Comparison of ENCODE assay signal across 8 cellular contexts in the genomic region with DNA sequence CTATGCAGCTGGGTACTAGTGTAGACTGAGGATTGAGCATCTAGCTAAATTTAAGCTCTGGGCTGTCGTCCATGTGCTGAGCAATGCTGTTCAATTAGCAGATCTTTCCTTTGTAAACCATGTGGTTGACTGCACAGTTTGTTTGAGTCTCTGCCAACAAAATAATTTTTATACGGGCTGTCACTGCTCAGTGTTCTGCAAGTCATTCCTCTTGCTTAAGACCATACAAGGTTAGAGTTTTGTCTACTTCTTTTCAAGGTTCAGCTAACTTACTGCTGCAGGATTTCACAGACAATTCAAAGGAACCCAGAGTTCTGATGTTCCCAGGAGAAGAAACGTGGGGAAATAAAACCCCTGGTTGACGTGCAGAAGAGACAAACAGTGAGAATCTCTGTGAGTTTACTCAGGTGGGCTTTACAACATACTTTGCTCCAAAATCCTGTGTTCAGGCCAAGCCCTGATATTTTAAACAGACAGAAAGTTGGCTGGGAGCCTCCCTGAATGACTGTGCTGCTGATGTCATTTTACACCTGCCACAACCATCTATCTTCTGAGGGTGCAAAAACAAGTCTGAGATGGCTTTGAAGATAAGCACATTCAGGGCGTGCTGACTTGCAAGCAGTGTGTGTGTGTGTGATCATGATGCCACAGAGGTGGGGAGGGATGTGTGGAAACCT.
A peak's percentile ranks its signal among the peaks of the same experiment; 100 is the strongest.
DNase-seq lines count a peak whose midpoint lies in the region; ATAC-seq and TF ChIP-seq lines count a peak whose summit lies in the region.

No MANE protein-coding gene starts in this region.

- H3K4me3 Mint-ChIP-seq in natural killer cell treated with Interleukin-12 subunit alpha and Interleukin-12 subunit beta and Interleukin-15 and Interleukin-18, amount 100 ng/mL, for 72 hours: no peak overlapping the region

- DNase-seq in NCI-H2171 treated with DMSO at 0.1 percent for 48 hours (lab: John Stamatoyannopoulos, UW): peak; percentile 19
- DNase-seq in NCI-H2171 (lab: John Stamatoyannopoulos, UW): no peak
- peak; percentile 90 for DNase-seq in SHP77 treated with DMSO at 0.1 percent for 48 hours (lab: John Stamatoyannopoulos, UW)
- peak; percentile 4 to 36 for DNase-seq in erythroblast (lab: John Stamatoyannopoulos, UW)
- no peak for DNase-seq in natural killer cell treated with Interleukin-12 subunit alpha and Interleukin-12 subunit beta and Interleukin-15 and Interleukin-18, amount 100 ng/mL, for 72 hours (ENCODE audit: low spot score)
- DNase-seq in NCI-H510A treated with DMSO at 0.1 percent for 48 hours (lab: John Stamatoyannopoulos, UW): no peak
- no peak for DNase-seq in Kasumi-1 (lab: John Stamatoyannopoulos, UW)

- H3K9me3 Mint-ChIP-seq in natural killer cell treated with Interleukin-12 subunit alpha and Interleukin-12 subunit beta and Interleukin-15 and Interleukin-18, amount 100 ng/mL, for 72 hours: peaks cover 7% of the 10 kb centered on the region

- peaks cover 19 to 57% of the 10 kb centered on the region in 2 donors for H3K27me3 Mint-ChIP-seq in natural killer cell treated with Interleukin-12 subunit alpha and Interleukin-12 subunit beta and Interleukin-15 and Interleukin-18, amount 100 ng/mL, for 72 hours

- H3K4me1 Mint-ChIP-seq in natural killer cell treated with Interleukin-12 subunit alpha and Interleukin-12 subunit beta and Interleukin-15 and Interleukin-18, amount 100 ng/mL, for 72 hours (ENCODE audit: low read depth in 2 of 2): peaks cover 16 to 28% of the 10 kb centered on the region in 2 donors

- H3K27ac Mint-ChIP-seq in natural killer cell treated with Interleukin-12 subunit alpha and Interleukin-12 subunit beta and Interleukin-15 and Interleukin-18, amount 100 ng/mL, for 72 hours: peak overlapping the region in 1 of 2 donors; percentile 19

- no peak for TF ChIP-seq POLR2A in erythroblast (IDR thresholded peaks at IDR 0.05; ENCODE audit: low read length)

- no peaks in the 10 kb centered on the region for H3K36me3 Mint-ChIP-seq in natural killer cell treated with Interleukin-12 subunit alpha and Interleukin-12 subunit beta and Interleukin-15 and Interleukin-18, amount 100 ng/mL, for 72 hours

- ATAC-seq in natural killer cell treated with Interleukin-12 subunit alpha and Interleukin-12 subunit beta and Interleukin-15 and Interleukin-18, amount 100 ng/mL, for 72 hours: peak; percentile 63 to 81
- no peak for ATAC-seq in GM19397 (IDR thresholded peaks at IDR 0.05; ENCODE audit: unreplicated experiment)

Comparison
In these comparisons a context has a peak if more than half of its experiments do, and no peak if none do; other contexts are left out.
1. DNase-seq: peak in NCI-H2171 treated with DMSO at 0.1 percent for 48 hours (single experiment), SHP77 treated with DMSO at 0.1 percent for 48 hours (single experiment) and erythroblast (2 of 2); none in NCI-H2171 (single experiment), natural killer cell treated with Interleukin-12 subunit alpha and Interleukin-12 subunit beta and Interleukin-15 and Interleukin-18, amount 100 ng/mL, for 72 hours (single experiment), NCI-H510A treated with DMSO at 0.1 percent for 48 hours (single experiment) and Kasumi-1 (0 of 2).